Comparison of ENCODE assay signal across 1 cellular context in genomic region chr11:57530215-57530595, GRCh38.
TF ChIP-seq lines count a peak whose summit lies in the region.

No MANE protein-coding gene starts in this region.

TF ChIP-seq in HepG2, 621 proteins besides CTCF, POLR2A, EP300 and RAD21 (continued from another document):
- TF ChIP-seq ZHX2 (IDR thresholded peaks at IDR 0.05; ENCODE audit: low read depth): 0 out of 2 replicates have a peak, but pooled peaks have one; percentile 10
- TF ChIP-seq ZHX2 (CRISPR knock-in tag; IDR thresholded peaks at IDR 0.05; ENCODE audit: borderline replicate concordance): no peak
- TF ChIP-seq CHD4 (IDR thresholded peaks at IDR 0.05; ENCODE audit: borderline replicate concordance, low read length): peak; percentile 85
- TF ChIP-seq KDM1A (CRISPR knock-in tag; IDR thresholded peaks at IDR 0.05): peak; percentile 92
- no peak for TF ChIP-seq ONECUT2 (CRISPR knock-in tag; IDR thresholded peaks at IDR 0.05)
